In genomic region chr16:30417447-30418349, GRCh38 we compare ENCODE assay signal across 8 cellular contexts. TPM values are rescaled to one million over a fixed set of nuclear protein-coding genes. Genes with fewer than 3 reads are reported as not detected.
DNase-seq lines count a peak whose midpoint lies in the region; ATAC-seq, FAIRE-seq and TF ChIP-seq lines count a peak whose summit lies in the region.

No MANE protein-coding gene starts in this region.

- no peak for FAIRE-seq in bronchial epithelial cell (lab: Jason Lieb, UNC)

- peak; percentile 14; the same call in 1 of the 2 replicates for TF ChIP-seq CTCF in GM12875 (IDR thresholded peaks at IDR 0.05; ENCODE audit: borderline replicate concordance, insufficient read depth, low read depth, low read length)
- no peak for TF ChIP-seq CTCF in WTC11 (IDR thresholded peaks at IDR 0.05)
- peak; percentile 17 for TF ChIP-seq CTCF in bronchial epithelial cell (IDR thresholded peaks at IDR 0.05; ENCODE audit: insufficient read depth, low read length, severe bottlenecking)

- no peak overlapping the region for H3K27ac Mint-ChIP-seq in WTC11

- ATAC-seq in HG02642 (IDR thresholded peaks at IDR 0.05; ENCODE audit: poor library complexity, unreplicated experiment) (peak; percentile 84), WTC11 (peak; percentile 88)

- no peaks in the 10 kb centered on the region for H3K36me3 ChIP-seq in bronchial epithelial cell (ENCODE audit: control insufficient read depth, insufficient read depth, low read length)

- peak overlapping the region; percentile 55 for H3K4me3 Mint-ChIP-seq in WTC11

- CTCF ChIA-PET in WTC11 (lab: Charles Lee) = interaction anchor here (0.5 to 5.7 kb wide), 27 partner anchors 9 to 326 kb away, joined by 3 to 73 read pairs (median 5); partner anchors contain the start of genes DCTPP1, FBRS, GDPD3 and PRR14

- H3K4me1 Mint-ChIP-seq in WTC11 = peaks cover 9% of the 10 kb centered on the region

- peak overlapping the region; percentile 49 for H3K4me3 ChIP-seq in GM12875 (ENCODE audit: low read depth, low read length)
- peak overlapping the region; percentile 54 for H3K4me3 ChIP-seq in bronchial epithelial cell (ENCODE audit: low read depth, low read length)

- H3K36me3 Mint-ChIP-seq in WTC11 = peaks cover 34% of the 10 kb centered on the region

- peak; percentile 96 for DNase-seq in NCI-H146 (lab: John Stamatoyannopoulos, UW)
- peak; percentile 88 for DNase-seq in WTC11 (ENCODE audit: low spot score)
- peak; percentile 86 for DNase-seq in bronchial epithelial cell (ENCODE audit: low read depth)
- DNase-seq in iris pigment epithelial cell (ENCODE audit: low read depth) = peak; percentile 97
- peak; percentile 74 to 79 for DNase-seq in stimulated activated CD4-positive, alpha-beta T cell treated with anti-CD3 and anti-CD28 coated beads, Interleukin-12 subunit alpha, Interleukin-12 subunit beta, amount 100 ng/mL, for 24 hours (ENCODE audit: low read depth in 2 of 2)
- DNase-seq in GDM1 (lab: John Stamatoyannopoulos, UW) = no peak

- H3K9me3 Mint-ChIP-seq in WTC11 = no peaks in the 10 kb centered on the region

- no peaks in the 10 kb centered on the region for H3K27me3 ChIP-seq in bronchial epithelial cell (ENCODE audit: control insufficient read depth, insufficient read depth, low read length)

- H3K27me3 Mint-ChIP-seq in WTC11 (ENCODE audit: low read depth) = no peaks in the 10 kb centered on the region

- POLR2A ChIA-PET in WTC11 (lab: Charles Lee) = interaction anchor here (0.6 to 1.5 kb wide), 18 partner anchors 8 to 352 kb away, joined by 3 to 15 read pairs (median 4); partner anchors contain the start of genes ALDOA, DCTPP1, ZNF48 and ZNF688

TF ChIP-seq in WTC11, 78 proteins besides CTCF, POLR2A, EP300 and RAD21 (continues in another document):
- TF ChIP-seq ARID4B (CRISPR knock-in tag; IDR thresholded peaks at IDR 0.05; ENCODE audit: borderline replicate concordance) (peak; percentile 95), OVOL2 (CRISPR knock-in tag; IDR thresholded peaks at IDR 0.05; ENCODE audit: borderline replicate concordance) (no peak), ATF1 (CRISPR knock-in tag; IDR thresholded peaks at IDR 0.05) (peak; percentile 22; the same call in 1 of the 2 replicates), STAT6 (CRISPR knock-in tag; conservative IDR thresholded peaks at IDR 0.05; ENCODE audit: low read depth) (no peak), CDX4 (CRISPR knock-in tag; IDR thresholded peaks at IDR 0.05; ENCODE audit: borderline replicate concordance) (no peak), MAX (CRISPR knock-in tag; IDR thresholded peaks at IDR 0.05) (peak; percentile 99), CBFB (CRISPR knock-in tag; IDR thresholded peaks at IDR 0.05; ENCODE audit: low read depth) (peak; percentile 99), NFATC4 (CRISPR knock-in tag; IDR thresholded peaks at IDR 0.05) (peak; percentile 60; the same call in 1 of the 2 replicates), MYBL2 (CRISPR knock-in tag; IDR thresholded peaks at IDR 0.05) (peak; percentile 98), AR (CRISPR knock-in tag; IDR thresholded peaks at IDR 0.05) (no peak), ZNF138 (CRISPR knock-in tag; conservative IDR thresholded peaks at IDR 0.05) (peak; percentile 98), CREM (CRISPR knock-in tag; IDR thresholded peaks at IDR 0.05) (peak; percentile 65), EMX1 (CRISPR knock-in tag; IDR thresholded peaks at IDR 0.05) (peak; percentile 70; the same call in 1 of the 2 replicates), NR2C2 (CRISPR knock-in tag; IDR thresholded peaks at IDR 0.05) (peak; percentile 49)

RNA-seq across cellular contexts. Expression of gene ZNF771, which starts 10.3 kb away (rescaled TPM):
- 10.0 to 12.5 TPM (median 11.3 TPM) in 3 replicates for total RNA-seq in WTC11 (2021)
- total RNA-seq in bronchial epithelial cell = 5.0 and 10.0 TPM in 2 replicates

RNA-seq across cellular contexts. Expression of gene DCTPP1, which starts 12.1 kb away (rescaled TPM):
- 69.0 to 72.2 TPM (median 70.5 TPM) in 3 replicates for total RNA-seq in WTC11 (2021)
- total RNA-seq in bronchial epithelial cell = 11.5 and 30.3 TPM in 2 replicates

RNA-seq across cellular contexts. Expression of gene ZNF48, which starts 22.5 kb away (rescaled TPM):
- total RNA-seq in WTC11 (2021) (31.3 to 39.3 TPM (median 32.1 TPM) in 3 replicates), bronchial epithelial cell (11.4 and 12.9 TPM in 2 replicates)

RNA-seq across cellular contexts. Expression of gene SEPHS2, which starts 28.0 kb away (rescaled TPM):
- total RNA-seq in WTC11 (2021) (50.4 to 55.2 TPM (median 53.5 TPM) in 3 replicates), bronchial epithelial cell (17.4 and 32.9 TPM in 2 replicates)

RNA-seq across cellular contexts. Expression of gene SEPTIN1, which starts 35.3 kb away (rescaled TPM):
- 2.3 to 2.7 TPM (median 2.6 TPM) in 3 replicates for total RNA-seq in WTC11 (2021)
- under 0.01 TPM in 1 of 2 replicates, not detected in the other for total RNA-seq in bronchial epithelial cell
